ENCODE assay signal across 13 cellular contexts in genomic region chr3:111831840-111832239, GRCh38. TPM values are rescaled to one million over a fixed set of nuclear protein-coding genes. Genes with fewer than 3 reads are reported as not detected.
A peak's percentile ranks its signal among the peaks of the same experiment; 100 is the strongest.
DNase-seq lines count a peak whose midpoint lies in the region; ATAC-seq, FAIRE-seq and TF ChIP-seq lines count a peak whose summit lies in the region.
"Had no signal": no experiment of that assay in that cellular context is flagged by ENCODE, and none has a peak within 500 bp of the region (broad histone marks: within the 10 kb centered on the region; RNA-seq: fewer than 3 reads in every experiment).

No MANE protein-coding gene starts in this region.

- H3K27me3 ChIP-seq in colonic mucosa, result no peaks in the 10 kb centered on the region
- H3K27me3 ChIP-seq: MG63 had no signal

- peaks cover 0 to 1% (median 0%) of the 10 kb centered on the region in 3 donors for H3K27me3 Mint-ChIP-seq in immature natural killer cell (ENCODE audit: low read depth in 3 of 3)
- H3K27me3 Mint-ChIP-seq: activated naive CD8-positive, alpha-beta T cell had no signal

- no peak overlapping the region for H3K9ac ChIP-seq in colonic mucosa (ENCODE audit: low read depth in 2 of 2, low read length in 2 of 2)

- TF ChIP-seq RAD21 in A549 (conservative IDR thresholded peaks at IDR 0.05 in 1 of 2, IDR thresholded peaks at IDR 0.05 in 1 of 2), result no peak

- H3K9me3 ChIP-seq in A549, result no peaks in the 10 kb centered on the region
- H3K9me3 ChIP-seq in colonic mucosa, result no peaks in the 10 kb centered on the region
- H3K9me3 ChIP-seq: MG63, thoracic aorta had no signal

- POLR2A ChIA-PET in A549 (lab: Yijun Ruan, JAX), result no interaction called here

- H3K27ac Mint-ChIP-seq in immature natural killer cell, result peak overlapping the region in 3 of 6 donors; percentile 11 to 66 (median 21)
- H3K27ac Mint-ChIP-seq: activated naive CD8-positive, alpha-beta T cell had no signal

- H3K4me1 ChIP-seq in A549, result peaks cover 1% of the 10 kb centered on the region; the same call in 1 of the 3 replicates
- H3K4me1 ChIP-seq in colonic mucosa, result no peaks in the 10 kb centered on the region

- CTCF ChIA-PET in A549 (lab: Yijun Ruan, JAX), result no interaction called here

- peaks cover 12 to 22% of the 10 kb centered on the region in 2 donors for H3K4me1 Mint-ChIP-seq in immature natural killer cell
- H3K4me1 Mint-ChIP-seq: neural crest cell had no signal

- TF ChIP-seq EP300 in A549 (IDR thresholded peaks at IDR 0.05), result no peak

- no peaks in the 10 kb centered on the region for H3K36me3 ChIP-seq in colonic mucosa
- H3K36me3 ChIP-seq: MG63, thoracic aorta had no signal

- no peaks in the 10 kb centered on the region for H3K9me3 Mint-ChIP-seq in immature natural killer cell

- no peaks in the 10 kb centered on the region for H3K36me3 Mint-ChIP-seq in immature natural killer cell
- H3K36me3 Mint-ChIP-seq: activated naive CD8-positive, alpha-beta T cell had no signal

- no peak for TF ChIP-seq POLR2A in A549 (IDR thresholded peaks at IDR 0.05; ENCODE audit: low read length)

- TF ChIP-seq CTCF in A549 (IDR thresholded peaks at IDR 0.05), result no peak
- TF ChIP-seq CTCF in colonic mucosa (IDR thresholded peaks at IDR 0.05), result no peak

- intact Hi-C loops in colonic mucosa (cut with DNase I), result loop anchor here (2.0 kb wide), 1 partner anchor 13 kb away; no protein-coding TSS in a partner anchor

- no peak overlapping the region for H3K4me3 ChIP-seq in A549
- no peak overlapping the region for H3K4me3 ChIP-seq in colonic mucosa
- H3K4me3 ChIP-seq: MG63, thoracic aorta had no signal

- ATAC-seq in A549, result peak; percentile 34 to 63; a peak in 3 of 6 replicates
- ATAC-seq in GM18508 (IDR thresholded peaks at IDR 0.05; ENCODE audit: insufficient read depth, unreplicated experiment), result peak; percentile 67
- no peak for ATAC-seq in GM21825 (IDR thresholded peaks at IDR 0.05; ENCODE audit: unreplicated experiment)

- H3K27ac ChIP-seq in A549 (peak overlapping the region in 1 of 2 experiments; percentile 62; a peak in 2 of 6 replicates), colonic mucosa (no peak overlapping the region), caudate nucleus (ENCODE audit: low read depth, low read length) (no peak overlapping the region)
- H3K27ac ChIP-seq: thoracic aorta had no signal

- DNase-seq in A549 (ENCODE audit: low read depth in 1 of 2, low spot score in 1 of 2), result no peak
- peak; percentile 31 for DNase-seq in SW480 (ENCODE audit: low spot score)
- peak; percentile 19 to 45 (median 27) for DNase-seq in immature natural killer cell
- no peak for DNase-seq in colonic mucosa
- no peak for DNase-seq in caudate nucleus (lab: John Stamatoyannopoulos, UW)
- DNase-seq in DMS79 treated with DMSO at 0.1 percent for 48 hours (lab: John Stamatoyannopoulos, UW), result no peak
- DNase-seq: MG63 had no signal

- H3K4me3 Mint-ChIP-seq in immature natural killer cell, result peak overlapping the region in 1 of 5 donors; percentile 38
- H3K4me3 Mint-ChIP-seq: activated naive CD8-positive, alpha-beta T cell; neural crest cell had no signal

- no peak overlapping the region for H3K4me2 ChIP-seq in A549

- FAIRE-seq in A549 (lab: Jason Lieb, UNC), result no peak
- FAIRE-seq: GM18507 had no signal

TF ChIP-seq in A549, 52 proteins besides CTCF, POLR2A, EP300 and RAD21:
- no peak for TF ChIP-seq MAFK (IDR thresholded peaks at IDR 0.05; ENCODE audit: partially characterized antibody)
- no peak for TF ChIP-seq ZC3H11A (IDR thresholded peaks at IDR 0.05)
- no peak for TF ChIP-seq MYC (IDR thresholded peaks at IDR 0.05; ENCODE audit: borderline replicate concordance, low read length)
- TF ChIP-seq HOXA7 (CRISPR knock-in tag; IDR thresholded peaks at IDR 0.05), result no peak
- TF ChIP-seq RARB (CRISPR knock-in tag; IDR thresholded peaks at IDR 0.05), result no peak
- TF ChIP-seq TP53 (CRISPR knock-in tag; IDR thresholded peaks at IDR 0.05), result no peak
- TF ChIP-seq, protein P1, sequence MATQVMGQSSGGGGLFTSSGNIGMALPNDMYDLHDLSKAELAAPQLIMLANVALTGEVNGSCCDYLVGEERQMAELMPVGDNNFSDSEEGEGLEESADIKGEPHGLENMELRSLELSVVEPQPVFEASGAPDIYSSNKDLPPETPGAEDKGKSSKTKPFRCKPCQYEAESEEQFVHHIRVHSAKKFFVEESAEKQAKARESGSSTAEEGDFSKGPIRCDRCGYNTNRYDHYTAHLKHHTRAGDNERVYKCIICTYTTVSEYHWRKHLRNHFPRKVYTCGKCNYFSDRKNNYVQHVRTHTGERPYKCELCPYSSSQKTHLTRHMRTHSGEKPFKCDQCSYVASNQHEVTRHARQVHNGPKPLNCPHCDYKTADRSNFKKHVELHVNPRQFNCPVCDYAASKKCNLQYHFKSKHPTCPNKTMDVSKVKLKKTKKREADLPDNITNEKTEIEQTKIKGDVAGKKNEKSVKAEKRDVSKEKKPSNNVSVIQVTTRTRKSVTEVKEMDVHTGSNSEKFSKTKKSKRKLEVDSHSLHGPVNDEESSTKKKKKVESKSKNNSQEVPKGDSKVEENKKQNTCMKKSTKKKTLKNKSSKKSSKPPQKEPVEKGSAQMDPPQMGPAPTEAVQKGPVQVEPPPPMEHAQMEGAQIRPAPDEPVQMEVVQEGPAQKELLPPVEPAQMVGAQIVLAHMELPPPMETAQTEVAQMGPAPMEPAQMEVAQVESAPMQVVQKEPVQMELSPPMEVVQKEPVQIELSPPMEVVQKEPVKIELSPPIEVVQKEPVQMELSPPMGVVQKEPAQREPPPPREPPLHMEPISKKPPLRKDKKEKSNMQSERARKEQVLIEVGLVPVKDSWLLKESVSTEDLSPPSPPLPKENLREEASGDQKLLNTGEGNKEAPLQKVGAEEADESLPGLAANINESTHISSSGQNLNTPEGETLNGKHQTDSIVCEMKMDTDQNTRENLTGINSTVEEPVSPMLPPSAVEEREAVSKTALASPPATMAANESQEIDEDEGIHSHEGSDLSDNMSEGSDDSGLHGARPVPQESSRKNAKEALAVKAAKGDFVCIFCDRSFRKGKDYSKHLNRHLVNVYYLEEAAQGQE (IDR thresholded peaks at IDR 0.05), result no peak
- TF ChIP-seq HEYL (CRISPR knock-in tag; IDR thresholded peaks at IDR 0.05), result no peak
- no peak for TF ChIP-seq HMGXB4 (CRISPR knock-in tag; IDR thresholded peaks at IDR 0.05; ENCODE audit: borderline replicate concordance)
- TF ChIP-seq EHF (CRISPR knock-in tag; IDR thresholded peaks at IDR 0.05), result no peak
- no peak for TF ChIP-seq PHF8 (IDR thresholded peaks at IDR 0.05; ENCODE audit: borderline replicate concordance, low read depth)
- TF ChIP-seq PBX3 (IDR thresholded peaks at IDR 0.05), result no peak

RNA-seq across cellular contexts. Expression of gene PHLDB2, which starts 27.2 kb away (rescaled TPM):
- polyA plus RNA-seq in A549 (2011; rRNA removed) (39.5 and 49.4 TPM in 2 replicates), A549 (2017; fragmentation: RNase III; extraction: RNeasy Plus Mini Kit Qiagen cat#74134 plus additional on column Dnase treatment) (50.6 to 59.7 TPM (median 56.5 TPM) in 3 replicates), immature natural killer cell (10 to 100 TPM in 2 of 3 donors, 1 to 10 TPM in 1; 8.2 to 24.8 (median 11.2) TPM)
- polyA plus RNA-seq in A549 (2012; cell fraction: cytosol; rRNA removed), result 6.7 and 8.0 TPM in 2 replicates
- polyA plus RNA-seq in A549 (2012; cell fraction: nucleus; rRNA removed), result 18.3 and 28.7 TPM in 2 replicates
- 71.1 and 91.9 TPM in 2 replicates for polyA minus RNA-seq in A549 (2011; rRNA and poly(A)+ RNA removed)
- total RNA-seq in colonic mucosa, result 10 to 100 TPM in 1 of 2 donors, 1 to 10 TPM in 1; 3.1 to 33.4 TPM

Comparison
In these comparisons a context has a peak if more than half of its experiments do, and no peak if none do; other contexts are left out.
1. DNase-seq: peak in SW480 (single experiment) and immature natural killer cell (3 of 3); none in A549 (0 of 2), colonic mucosa (single experiment), caudate nucleus (0 of 61) and DMS79 treated with DMSO at 0.1 percent for 48 hours (single experiment).